In the genomic region with DNA sequence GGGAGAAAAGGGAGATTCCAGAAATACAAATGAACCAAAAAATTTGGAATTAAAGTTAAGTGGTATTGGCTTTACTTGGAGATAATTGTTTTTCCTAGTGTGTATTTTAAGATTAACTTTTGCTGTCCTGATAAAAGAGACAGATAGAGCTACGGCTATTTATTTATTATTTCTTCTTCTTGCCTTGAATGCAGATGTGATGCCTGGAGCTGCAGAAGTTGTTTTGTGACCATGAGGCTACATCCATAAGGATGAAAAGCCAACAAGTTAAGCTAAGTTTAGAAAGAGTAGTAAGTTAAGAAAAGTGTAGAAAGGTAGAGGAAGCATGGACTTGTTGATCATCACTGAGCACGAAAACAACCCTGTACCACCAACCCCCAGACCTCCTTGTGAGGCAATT, we compare ENCODE assay signal across 28 cellular contexts.
"Had no signal": no experiment of that assay in that cellular context is flagged by ENCODE, and none has a peak within 500 bp of the region (broad histone marks: within the 10 kb centered on the region; RNA-seq: fewer than 3 reads in every experiment).

No MANE protein-coding gene starts in this region.

- H3K27ac Mint-ChIP-seq: stimulated activated effector memory CD8-positive, alpha-beta T cell treated with anti-CD3 and anti-CD28 coated beads, Interleukin-12 subunit alpha, Interleukin-12 subunit beta, amount 100 ng/mL, for 72 hours; stimulated activated naive B cell treated with anti-CD40 and anti-IgM and Interleukin-4, amounts not matched to agents 10 μg/mL and 1 μg/mL and 100 μg/mL, for 72 hours; stimulated activated naive CD8-positive, alpha-beta T cell treated with anti-CD3 and anti-CD28 coated beads, Interleukin-15, amount 100 ng/mL, for 72 hours; stimulated activated naive CD8-positive, alpha-beta T cell treated with anti-CD3 and anti-CD28 coated beads, Interleukin-15, Interleukin-2, amounts not matched to agents 100 ng/mL and 50 ng/mL, for 24 hours; type B pancreatic cell had no signal

- H3K36me3 ChIP-seq: stomach, suprapubic skin, thoracic aorta, thyroid gland, tibial artery, tibial nerve, transverse colon, upper lobe of left lung, upper lobe of right lung, uterus, vagina had no signal

- H3K4me1 ChIP-seq: suprapubic skin, testis, thyroid gland, tibial artery, tibial nerve, transverse colon, upper lobe of left lung, upper lobe of right lung, uterus, vagina had no signal

- DNase-seq: stimulated activated CD4-positive, alpha-beta T cell treated with anti-CD3 and anti-CD28 coated beads, Interleukin-2, amount 100 ng/mL, for 48 hours; stimulated activated CD4-positive, alpha-beta T cell treated with anti-CD3 and anti-CD28 coated beads, Interleukin-4, amount 100 ng/mL, for 1 hour; stimulated activated CD4-positive, alpha-beta T cell treated with anti-CD3 and anti-CD28 coated beads, Interleukin-4, amount 100 ng/mL, for 24 hours; stimulated activated CD4-positive, alpha-beta T cell treated with anti-CD3 and anti-CD28 coated beads, Interleukin-4, amount 100 ng/mL, for 4 hours; stimulated activated CD8-positive, alpha-beta memory T cell treated with anti-CD3 and anti-CD28 coated beads, Interleukin-4, amount 100 ng/mL, for 48 hours; stimulated activated naive B cell treated with anti-CD40 and anti-IgM and Interleukin-4, amounts not matched to agents 10 μg/mL and 1 μg/mL and 100 μg/mL, for 72 hours; stimulated activated naive CD4-positive, alpha-beta T cell; stimulated activated naive CD4-positive, alpha-beta T cell treated with Interleukin-2 at 50 U/mL for 16 hours; stimulated activated naive CD8-positive, alpha-beta T cell treated with anti-CD3 and anti-CD28 coated beads, Interleukin-15, amount 100 ng/mL, for 72 hours; stimulated activated naive CD8-positive, alpha-beta T cell treated with anti-CD3 and anti-CD28 coated beads, Interleukin-15, Interleukin-2, amounts not matched to agents 100 U/mL and 50 U/mL, for 24 hours; stomach; substantia nigra; testis; thyroid gland; tibial artery; transverse colon; trophoblast cell; upper lobe of left lung; upper lobe of right lung; uterus had no signal

- H3K27me3 ChIP-seq: stomach, testis, thyroid gland, tibial artery, tibial nerve, transverse colon, upper lobe of left lung, upper lobe of right lung, uterus, vagina had no signal

- H3K27ac ChIP-seq: stomach, suprapubic skin, testis, thoracic aorta, thyroid gland, tibial artery, tibial nerve, transverse colon, upper lobe of left lung, upper lobe of right lung, uterus, vagina had no signal

- ATAC-seq: stimulated activated effector memory CD8-positive, alpha-beta T cell treated with anti-CD3 and anti-CD28 coated beads, Interleukin-12 subunit alpha, Interleukin-12 subunit beta, amount 100 ng/mL, for 72 hours; stimulated activated naive B cell treated with anti-CD40 and anti-IgM and Interleukin-4, amounts not matched to agents 10 μg/mL and 1 μg/mL and 100 μg/mL, for 72 hours; stimulated activated naive CD8-positive, alpha-beta T cell treated with anti-CD3 and anti-CD28 coated beads, Interleukin-15, amount 100 ng/mL, for 72 hours; stimulated activated naive CD8-positive, alpha-beta T cell treated with anti-CD3 and anti-CD28 coated beads, Interleukin-15, Interleukin-2, amounts not matched to agents 100 U/mL and 50 U/mL, for 24 hours; upper lobe of right lung had no signal

- H3K4me3 Mint-ChIP-seq: stimulated activated effector memory CD8-positive, alpha-beta T cell treated with anti-CD3 and anti-CD28 coated beads, Interleukin-12 subunit alpha, Interleukin-12 subunit beta, amount 100 ng/mL, for 72 hours; stimulated activated naive B cell treated with anti-CD40 and anti-IgM and Interleukin-4, amounts not matched to agents 10 μg/mL and 1 μg/mL and 100 μg/mL, for 72 hours; stimulated activated naive CD8-positive, alpha-beta T cell treated with anti-CD3 and anti-CD28 coated beads, Interleukin-15, amount 100 ng/mL, for 72 hours; stimulated activated naive CD8-positive, alpha-beta T cell treated with anti-CD3 and anti-CD28 coated beads, Interleukin-15, Interleukin-2, amounts not matched to agents 100 ng/mL and 50 ng/mL, for 24 hours; type B pancreatic cell had no signal

- H3K4me1 Mint-ChIP-seq: stimulated activated effector memory CD8-positive, alpha-beta T cell treated with anti-CD3 and anti-CD28 coated beads, Interleukin-12 subunit alpha, Interleukin-12 subunit beta, amount 100 ng/mL, for 72 hours; stimulated activated naive B cell treated with anti-CD40 and anti-IgM and Interleukin-4, amounts not matched to agents 10 μg/mL and 1 μg/mL and 100 μg/mL, for 72 hours; stimulated activated naive CD8-positive, alpha-beta T cell treated with anti-CD3 and anti-CD28 coated beads, Interleukin-15, amount 100 ng/mL, for 72 hours had no signal

- H3K36me3 Mint-ChIP-seq: stimulated activated effector memory CD8-positive, alpha-beta T cell treated with anti-CD3 and anti-CD28 coated beads, Interleukin-12 subunit alpha, Interleukin-12 subunit beta, amount 100 ng/mL, for 72 hours; stimulated activated naive B cell treated with anti-CD40 and anti-IgM and Interleukin-4, amounts not matched to agents 10 μg/mL and 1 μg/mL and 100 μg/mL, for 72 hours had no signal

- FAIRE-seq: urothelium cell line had no signal

- H3K4me3 ChIP-seq: stomach, suprapubic skin, testis, thoracic aorta, thyroid gland, tibial artery, tibial nerve, transverse colon, upper lobe of left lung, upper lobe of right lung, uterus, vagina had no signal

- H3K27me3 Mint-ChIP-seq: stimulated activated naive B cell treated with anti-CD40 and anti-IgM and Interleukin-4, amounts not matched to agents 10 μg/mL and 1 μg/mL and 100 μg/mL, for 72 hours; stimulated activated naive CD8-positive, alpha-beta T cell treated with anti-CD3 and anti-CD28 coated beads, Interleukin-15, Interleukin-2, amounts not matched to agents 100 ng/mL and 50 ng/mL, for 24 hours had no signal

- H3K9me3 ChIP-seq: stomach, suprapubic skin, testis, thoracic aorta, thyroid gland, tibial artery, tibial nerve, transverse colon, upper lobe of left lung, upper lobe of right lung, uterus, vagina had no signal
